Comparison of ENCODE assay signal across 16 cellular contexts in the genomic region with DNA sequence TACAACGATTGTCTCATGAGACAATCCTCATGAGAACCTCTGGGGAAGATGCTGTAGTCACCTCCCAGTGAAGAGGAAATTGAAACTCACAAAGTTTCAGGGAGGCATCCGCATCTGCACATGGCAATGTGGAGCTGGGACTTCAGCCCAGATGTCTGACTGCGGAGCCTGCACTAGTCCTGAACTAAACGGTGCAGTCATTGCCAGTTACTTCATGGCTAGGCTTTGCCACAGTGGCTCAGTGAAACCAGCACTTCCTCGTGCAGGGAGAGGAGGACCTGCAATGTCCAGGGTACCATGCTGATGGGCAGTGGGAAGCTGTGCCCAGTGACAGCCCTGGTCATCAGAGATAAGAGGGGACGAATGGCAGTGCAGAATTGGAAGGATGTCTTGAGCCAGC. TPM values are rescaled to one million over a fixed set of nuclear protein-coding genes. Genes with fewer than 3 reads are reported as not detected.
DNase-seq lines count a peak whose midpoint lies in the region; ATAC-seq and TF ChIP-seq lines count a peak whose summit lies in the region.
"Had no signal": no experiment of that assay in that cellular context is flagged by ENCODE, and none has a peak within 500 bp of the region (broad histone marks: within the 10 kb centered on the region; RNA-seq: fewer than 3 reads in every experiment).

No MANE protein-coding gene starts in this region.

- intact Hi-C loops in activated CD4-positive, alpha-beta T cell treated with anti-CD3 and anti-CD28 coated beads for 36 hours (cut with DNase I, micrococcal nuclease) = loop anchor here (5.0 to 10.0 kb wide), 3 partner anchors 547 to 1203 kb away; a partner anchor contains a TSS
- intact Hi-C loops in Panc1 (cut with micrococcal nuclease; ENCODE audit: unreplicated experiment) = loop anchor here (5.0 kb wide), 1 partner anchor 42 kb away; a partner anchor contains a TSS

- peak overlapping the region; percentile 22 for H3K27ac Mint-ChIP-seq in activated CD4-positive, alpha-beta T cell treated with anti-CD3 and anti-CD28 coated beads for 36 hours
- H3K27ac Mint-ChIP-seq: IgD-negative memory B cell had no signal

- peaks cover 17% of the 10 kb centered on the region for H3K36me3 Mint-ChIP-seq in activated CD4-positive, alpha-beta T cell treated with anti-CD3 and anti-CD28 coated beads for 36 hours (ENCODE audit: low read depth)

- DNase-seq in activated CD4-positive, alpha-beta T cell treated with anti-CD3 and anti-CD28 coated beads for 36 hours = no peak
- no peak for DNase-seq in activated CD4-positive, alpha-beta T cell treated with anti-CD3 and anti-CD28 coated beads, Interleukin-2, amount 50 U/mL, for 4 hours
- DNase-seq in Panc1 (ENCODE audit: low read depth, low spot score) = no peak
- DNase-seq in islet precursor cell = peak; percentile 25
- DNase-seq in LoVo (ENCODE audit: low spot score) = no peak
- DNase-seq: DMS79, H7, Kasumi-1, NCI-H1105 treated with DMSO at 0.1 percent for 48 hours, NCI-H187, NCI-H446, NCI-H69 had no signal

- CTCF ChIA-PET in activated CD4-positive, alpha-beta T cell treated with anti-CD3 and anti-CD28 coated beads for 36 hours (lab: Charles Lee) = interaction anchor here (0.5 kb wide), 1 partner anchor 16 kb away, joined by 4 read pairs; no protein-coding TSS in a partner anchor
- CTCF ChIA-PET in Panc1 (lab: Charles Lee) = no interaction called here

- no peaks in the 10 kb centered on the region for H3K27me3 ChIP-seq in BLaER1
- H3K27me3 ChIP-seq in Panc1 (ENCODE audit: control insufficient read depth, insufficient read depth, low read length) = no peaks in the 10 kb centered on the region

- H3K9me3 ChIP-seq in BLaER1 (no peaks in the 10 kb centered on the region; the same call in 1 of the 2 replicates), Panc1 (ENCODE audit: control insufficient read depth, insufficient read depth, low read depth, low read length) (no peaks in the 10 kb centered on the region)

- no peak for ATAC-seq in activated CD4-positive, alpha-beta T cell treated with anti-CD3 and anti-CD28 coated beads for 36 hours
- no peak for ATAC-seq in Panc1
- no peak for ATAC-seq in HG02571 (IDR thresholded peaks at IDR 0.05; ENCODE audit: unreplicated experiment)
- no peak for ATAC-seq in HG03378 (IDR thresholded peaks at IDR 0.05; ENCODE audit: unreplicated experiment)

- TF ChIP-seq CTCF in Panc1 (IDR thresholded peaks at IDR 0.05) = no peak

- peaks cover 8% of the 10 kb centered on the region for H3K9me3 Mint-ChIP-seq in activated CD4-positive, alpha-beta T cell treated with anti-CD3 and anti-CD28 coated beads for 36 hours (ENCODE audit: low read depth)

- H3K4me3 ChIP-seq in BLaER1 (no peak overlapping the region), Panc1 (ENCODE audit: low read depth in 2 of 2, low read length in 2 of 2) (no peak overlapping the region)

- peaks cover 67% of the 10 kb centered on the region for H3K4me1 ChIP-seq in BLaER1
- peaks cover 25% of the 10 kb centered on the region for H3K4me1 ChIP-seq in Panc1 (ENCODE audit: control insufficient read depth, insufficient read depth, low read length)

- no TSS peak for BruUV-seq in Panc1 (replicated peaks; lab: Mats Ljungman, UMichigan)

- H3K27ac ChIP-seq in BLaER1 (no peak overlapping the region), Panc1 (ENCODE audit: low read length) (peak overlapping the region; percentile 59)

- H3K27me3 Mint-ChIP-seq in activated CD4-positive, alpha-beta T cell treated with anti-CD3 and anti-CD28 coated beads for 36 hours = peaks cover 2% of the 10 kb centered on the region

- in situ Hi-C loops in Panc1 (cut with HindIII; ENCODE audit: low pct_unique_long_range_greater_than_20kb, low sequenced_read_pairs) = no loop called here

- no peaks in the 10 kb centered on the region for H4K20me1 ChIP-seq in BLaER1

- H3K9ac ChIP-seq in BLaER1 = no peak overlapping the region

- POLR2A ChIA-PET in activated CD4-positive, alpha-beta T cell treated with anti-CD3 and anti-CD28 coated beads for 36 hours (lab: Charles Lee) = no interaction called here
- POLR2A ChIA-PET in Panc1 (lab: Charles Lee) = no interaction called here

- H3K4me1 Mint-ChIP-seq in activated CD4-positive, alpha-beta T cell treated with anti-CD3 and anti-CD28 coated beads for 36 hours = peaks cover 41% of the 10 kb centered on the region

- no peak overlapping the region for H3K4me3 Mint-ChIP-seq in activated CD4-positive, alpha-beta T cell treated with anti-CD3 and anti-CD28 coated beads for 36 hours

- peak overlapping the region; percentile 51 for H3K4me2 ChIP-seq in BLaER1

- no peaks in the 10 kb centered on the region for H3K36me3 ChIP-seq in BLaER1
- no peaks in the 10 kb centered on the region for H3K36me3 ChIP-seq in Panc1 (ENCODE audit: control insufficient read depth, insufficient read depth, low read length)

RNA-seq across cellular contexts. Expression of a gene that starts 40.7 kb away (rescaled TPM):
- total RNA-seq in activated CD4-positive, alpha-beta T cell treated with anti-CD3 and anti-CD28 coated beads for 36 hours = 10 to 100 TPM; 44.7 to 61.9 TPM
- total RNA-seq in Panc1 (2021; ENCODE audit: unreplicated experiment) = 132 TPM
- polyA plus RNA-seq in Panc1 (2012; ENCODE audit: insufficient read length) = 62.0 TPM
